Comparison of ENCODE assay signal across 20 cellular contexts in genomic region chr20:6959900-6960312, GRCh38.
"Had no signal": no experiment of that assay in that cellular context is flagged by ENCODE, and none has a peak within 500 bp of the region (broad histone marks: within the 10 kb centered on the region; RNA-seq: fewer than 3 reads in every experiment).

No MANE protein-coding gene starts in this region.

- H3K27me3 Mint-ChIP-seq: activated CD4-positive, alpha-beta T cell treated with anti-CD3 and anti-CD28 coated beads, Interleukin-2, amount 10 ng/mL, durations not matched to agents 7 days and 5 days; activated T-helper 17 cell treated with anti-CD3 and anti-CD28 coated beads, Interleukin-2, amount 50 U/mL, for 72 hours; dendritic cell treated with granulocyte-macrophage colony-stimulating factor and Interleukin-4, amounts not matched to agents 40 ng/mL and 50 ng/mL, for 4 days; T-helper 17 cell had no signal

- H3K4me1 ChIP-seq: left ventricle myocardium inferior, prostate gland, suprapubic skin, upper lobe of left lung had no signal

- H3K4me3 ChIP-seq: heart right ventricle, left ventricle myocardium inferior, prostate gland, suprapubic skin, upper lobe of left lung had no signal

- H3K27me3 ChIP-seq: heart right ventricle, suprapubic skin, upper lobe of left lung had no signal

- H3K36me3 ChIP-seq: heart right ventricle, left ventricle myocardium inferior, prostate gland, suprapubic skin, upper lobe of left lung had no signal

- FAIRE-seq: keratinocyte had no signal

- H3K27ac ChIP-seq: heart right ventricle, left ventricle myocardium inferior, prostate gland, suprapubic skin, upper lobe of left lung had no signal

- H3K4me3 Mint-ChIP-seq: activated CD4-positive, alpha-beta T cell treated with anti-CD3 and anti-CD28 coated beads, Interleukin-2, amount 10 ng/mL, durations not matched to agents 7 days and 5 days; activated naive CD4-positive, alpha-beta T cell treated with anti-CD3 and anti-CD28 coated beads for 36 hours; activated T-helper 17 cell treated with anti-CD3 and anti-CD28 coated beads, Interleukin-2, amount 50 U/mL, for 72 hours; dendritic cell treated with granulocyte-macrophage colony-stimulating factor and Interleukin-4, amounts not matched to agents 40 ng/mL and 50 ng/mL, for 4 days; nephron; T-helper 17 cell had no signal

- H3K4me1 Mint-ChIP-seq: activated CD4-positive, alpha-beta T cell treated with anti-CD3 and anti-CD28 coated beads, Interleukin-2, amount 10 ng/mL, durations not matched to agents 7 days and 5 days; activated T-helper 17 cell treated with anti-CD3 and anti-CD28 coated beads, Interleukin-2, amount 50 U/mL, for 72 hours; nephron; T-helper 17 cell had no signal

- DNase-seq: activated CD4-positive, alpha-beta T cell treated with anti-CD3 and anti-CD28 coated beads, Interleukin-2, amount 10 ng/mL, durations not matched to agents 7 days and 5 days; activated CD4-positive, CD25-positive, alpha-beta regulatory T cell; activated naive CD4-positive, alpha-beta T cell treated with anti-CD3 and anti-CD28 coated beads for 36 hours; activated T-cell treated with anti-CD3 and anti-CD28 coated beads for 4 hours; heart right ventricle; left ventricle myocardium inferior; mesenchymal stem cell; stimulated activated CD4-positive, alpha-beta T cell treated with anti-CD3 and anti-CD28 coated beads, Interleukin-12 subunit alpha, Interleukin-12 subunit beta, amount 100 ng/mL, for 4 hours; stimulated activated CD4-positive, alpha-beta T cell treated with anti-CD3 and anti-CD28 coated beads, Interleukin-2, amount 100 ng/mL, for 48 hours; stimulated activated naive CD4-positive, alpha-beta T cell treated with Interleukin-2 at 50 U/mL for 16 hours; T-helper 17 cell; upper lobe of left lung had no signal

- ATAC-seq: activated T-helper 17 cell treated with anti-CD3 and anti-CD28 coated beads, Interleukin-2, amount 50 U/mL, for 72 hours; esophagus mucosa; heart right ventricle; sciatic nerve; T-helper 17 cell had no signal

- H3K27ac Mint-ChIP-seq: activated CD4-positive, alpha-beta T cell treated with anti-CD3 and anti-CD28 coated beads, Interleukin-2, amount 10 ng/mL, durations not matched to agents 7 days and 5 days; activated naive CD4-positive, alpha-beta T cell treated with anti-CD3 and anti-CD28 coated beads for 36 hours; activated T-helper 17 cell treated with anti-CD3 and anti-CD28 coated beads, Interleukin-2, amount 50 U/mL, for 72 hours; dendritic cell treated with granulocyte-macrophage colony-stimulating factor and Interleukin-4, amounts not matched to agents 40 ng/mL and 50 ng/mL, for 4 days; nephron; T-helper 17 cell had no signal

- H3K9me3 ChIP-seq: heart right ventricle, left ventricle myocardium inferior, prostate gland, suprapubic skin, upper lobe of left lung had no signal

- H3K9me3 Mint-ChIP-seq: dendritic cell treated with granulocyte-macrophage colony-stimulating factor and Interleukin-4, amounts not matched to agents 40 ng/mL and 50 ng/mL, for 4 days; nephron had no signal
